In genomic region chr4:54063224-54063623, GRCh38 we compare ENCODE assay signal across 8 cellular contexts. TPM values are rescaled to one million over a fixed set of nuclear protein-coding genes. Genes with fewer than 3 reads are reported as not detected.
DNase-seq lines count a peak whose midpoint lies in the region; ATAC-seq and TF ChIP-seq lines count a peak whose summit lies in the region.

No MANE protein-coding gene starts in this region.

- ATAC-seq in left cardiac atrium (no peak), HG02798 (IDR thresholded peaks at IDR 0.05; ENCODE audit: poor library complexity, unreplicated experiment) (no peak)

- H3K27ac ChIP-seq in right atrium auricular region (peak overlapping the region; percentile 89 to 97), WERI-Rb-1 (no peak overlapping the region)

- H3K36me3 ChIP-seq in right atrium auricular region, result no peaks in the 10 kb centered on the region
- peaks cover 3% of the 10 kb centered on the region; the same call in 1 of the 2 replicates for H3K36me3 ChIP-seq in WERI-Rb-1

- H3K4me3 ChIP-seq in right atrium auricular region, result peak overlapping the region; percentile 94 to 99
- H3K4me3 ChIP-seq in WERI-Rb-1 (ENCODE audit: low read depth, low read length), result peak overlapping the region; percentile 88
- H3K4me3 ChIP-seq in fibroblast of the aortic adventitia (ENCODE audit: low read depth, low read length), result peak overlapping the region; percentile 92

- H3K27me3 ChIP-seq in right atrium auricular region (no peaks in the 10 kb centered on the region), WERI-Rb-1 (ENCODE audit: insufficient read depth, low read depth, severe bottlenecking) (no peaks in the 10 kb centered on the region)

- DNase-seq in right atrium auricular region (ENCODE audit: low spot score) (no peak), left cardiac atrium (no peak), WERI-Rb-1 (no peak), fibroblast of the aortic adventitia (ENCODE audit: low read depth) (peak; percentile 67), renal cortical epithelial cell (ENCODE audit: low read depth) (peak; percentile 63), NCI-H1105 (lab: John Stamatoyannopoulos, UW) (no peak), SKM-1 (lab: John Stamatoyannopoulos, UW; ENCODE audit: unreplicated experiment) (no peak)

- intact Hi-C loops in left cardiac atrium (cut with DNase I), result loop anchor here in 1 of 2 donors (10.0 kb wide), 1 partner anchor 152 kb away; no protein-coding TSS in a partner anchor

- no peak for TF ChIP-seq CTCF in right atrium auricular region (IDR thresholded peaks at IDR 0.05)
- no peak for TF ChIP-seq CTCF in WERI-Rb-1 (IDR thresholded peaks at IDR 0.05; ENCODE audit: low read depth, low read length)
- TF ChIP-seq CTCF in fibroblast of the aortic adventitia (IDR thresholded peaks at IDR 0.05; ENCODE audit: insufficient read depth, low read length), result no peak

- H3K4me1 ChIP-seq in right atrium auricular region, result peaks cover 0 to 50% of the 10 kb centered on the region in 2 donors

- no peaks in the 10 kb centered on the region for H3K9me3 ChIP-seq in right atrium auricular region
- no peaks in the 10 kb centered on the region for H3K9me3 ChIP-seq in WERI-Rb-1 (ENCODE audit: severe bottlenecking)

RNA-seq across cellular contexts. Expression of gene CHIC2, which starts 1.2 kb away (rescaled TPM):
- total RNA-seq in right atrium auricular region (10 to 100 TPM; 10.6 to 18.7 TPM), left cardiac atrium (10 to 100 TPM; 11.0 to 16.9 TPM), fibroblast of the aortic adventitia (ENCODE audit: low replicate concordance) (39.2 and 88.4 TPM in 2 replicates), renal cortical epithelial cell (29.7 and 44.6 TPM in 2 replicates)

RNA-seq across cellular contexts. Expression of gene GSX2, which starts 36.7 kb away (rescaled TPM):
- total RNA-seq in right atrium auricular region, result not detected
- total RNA-seq in left cardiac atrium, result not detected
- not detected in 2 replicates for total RNA-seq in fibroblast of the aortic adventitia (ENCODE audit: low replicate concordance)
- total RNA-seq in renal cortical epithelial cell, result not detected in 2 replicates

Comparison
In these comparisons a context has a peak if more than half of its experiments do, and no peak if none do; other contexts are left out.
1. DNase-seq: peak in fibroblast of the aortic adventitia (single experiment) and renal cortical epithelial cell (single experiment); none in right atrium auricular region (single experiment), left cardiac atrium (single experiment), WERI-Rb-1 (single experiment), NCI-H1105 (single experiment) and SKM-1 (single experiment).
2. Peak in every context shown above with its lines, with median percentiles within 50 percentile points of each other: H3K4me3 ChIP-seq.